Comparison of ENCODE assay signal across 8 cellular contexts in genomic region chr12:53268009-53268636, GRCh38.
DNase-seq lines count a peak whose midpoint lies in the region; ATAC-seq and TF ChIP-seq lines count a peak whose summit lies in the region.

Gene ESPL1, plus strand, starts transcription at chr12:53268299. Its CDS starts 468 bp downstream, at chr12:53268767.

- CTCF ChIA-PET in AG04449 (lab: Yijun Ruan, JAX) = interaction anchor here (0.7 to 7.4 kb wide), 10 partner anchors 9 to 207 kb away, joined by 3 to 95 read pairs (median 9); partner anchors contain the start of gene AAAS

- TF ChIP-seq CTCF in AG04449 (IDR thresholded peaks at IDR 0.05; ENCODE audit: insufficient read depth, low read length, missing control alignments) (peak; percentile 17), WI38 (IDR thresholded peaks at IDR 0.05; ENCODE audit: low read depth, low read length) (no peak), cardiac fibroblast (IDR thresholded peaks at IDR 0.05; ENCODE audit: low read depth, low read length) (peak; percentile 19)

- POLR2A ChIA-PET in AG04449 (lab: Yijun Ruan, JAX) = no interaction called here

- ATAC-seq in GM18520 (IDR thresholded peaks at IDR 0.05; ENCODE audit: unreplicated experiment) = peak; percentile 77
- peak; percentile 81 for ATAC-seq in HG03045 (IDR thresholded peaks at IDR 0.05; ENCODE audit: unreplicated experiment)

- peak within 1 kb of the TSS; percentile 95 for H3K4me3 ChIP-seq in AG04449 (ENCODE audit: low read depth, low read length)
- peak within 1 kb of the TSS; percentile 71 for H3K4me3 ChIP-seq in WI38 (ENCODE audit: low read depth, low read length)
- H3K4me3 ChIP-seq in cardiac fibroblast (replicated peaks in 1 of 2; ENCODE audit: low read depth in 2 of 2, low read length in 2 of 2) = peak within 1 kb of the TSS; percentile 78 to 82

- DNase-seq in AG04449 (ENCODE audit: low read depth, low spot score) (no peak), NCI-H2196 treated with DMSO at 0.1 percent for 48 hours (lab: John Stamatoyannopoulos, UW; ENCODE audit: unreplicated experiment) (peak; percentile 50), cardiac fibroblast (ENCODE audit: low read depth in 2 of 2) (peak; percentile 76 to 79), islet precursor cell (peak; percentile 86)
- peak; percentile 69 to 78 for DNase-seq in stimulated activated CD4-positive, alpha-beta T cell treated with anti-CD3 and anti-CD28 coated beads, Interleukin-15, amount 100 ng/mL, for 48 hours (ENCODE audit: low read depth in 2 of 2)
